ENCODE assay signal across 14 cellular contexts in the genomic region with DNA sequence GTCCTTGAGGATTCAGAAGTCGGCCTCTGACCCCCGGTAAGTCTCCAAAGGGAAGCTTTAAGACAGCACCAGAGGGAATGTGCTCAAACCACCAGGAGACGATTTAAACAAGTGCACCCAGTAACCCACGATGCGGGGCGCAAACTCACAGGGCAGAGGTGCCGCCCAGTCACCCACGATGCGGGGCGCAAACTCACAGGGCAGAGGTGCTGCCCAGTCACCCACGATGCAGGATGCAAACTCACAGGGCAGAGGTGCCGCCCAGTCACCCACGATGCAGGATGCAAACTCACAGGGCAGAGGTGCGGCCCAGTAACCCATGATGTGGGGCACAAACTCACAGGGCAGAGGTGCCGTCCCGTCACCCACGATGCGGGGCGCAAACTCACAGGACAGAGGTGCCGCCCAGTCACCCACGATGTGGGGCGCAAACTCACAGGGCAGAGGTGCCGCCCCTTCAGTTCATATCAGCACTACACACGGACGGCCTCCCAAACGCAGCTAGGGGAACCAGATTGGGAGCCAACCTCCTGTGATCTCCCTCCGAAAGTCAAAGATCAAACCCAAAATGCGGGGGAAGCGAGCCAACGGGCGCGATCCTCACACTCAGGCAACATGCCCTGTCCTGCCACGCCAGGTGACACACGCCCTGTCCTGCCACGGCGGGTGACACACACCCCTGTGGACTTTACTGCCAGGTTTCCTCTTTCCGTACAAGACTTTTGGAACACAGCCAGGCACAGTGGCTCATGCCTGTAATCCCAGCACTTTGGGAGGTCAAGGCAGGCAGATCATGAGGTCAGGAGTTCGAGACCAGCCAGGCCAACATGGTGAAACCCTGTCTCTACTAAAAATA. TPM values are rescaled to one million over a fixed set of nuclear protein-coding genes. Genes with fewer than 3 reads are reported as not detected.
DNase-seq lines count a peak whose midpoint lies in the region; ATAC-seq and TF ChIP-seq lines count a peak whose summit lies in the region.
"Had no signal": no experiment of that assay in that cellular context is flagged by ENCODE, and none has a peak within 500 bp of the region (broad histone marks: within the 10 kb centered on the region; RNA-seq: fewer than 3 reads in every experiment).

No MANE protein-coding gene starts in this region.

- TF ChIP-seq CTCF in Caco-2 (IDR thresholded peaks at IDR 0.05; ENCODE audit: insufficient read depth in 1 of 2, low read depth in 1 of 2, low read length in 1 of 2, severe bottlenecking in 1 of 2, unreplicated experiment in 1 of 2) (no peak), nephron progenitor cell (IDR thresholded peaks at IDR 0.05) (no peak)

- CTCF ChIA-PET in Caco-2 (lab: Charles Lee) = no interaction called here

- H3K27me3 Mint-ChIP-seq in Caco-2 (ENCODE audit: insufficient read depth, unreplicated experiment) (no peaks in the 10 kb centered on the region), IgD-negative memory B cell (peaks cover 36% of the 10 kb centered on the region), nephron progenitor cell (ENCODE audit: low read depth, poor library complexity) (peaks cover 51% of the 10 kb centered on the region)

- H3K27ac Mint-ChIP-seq in Caco-2 (ENCODE audit: unreplicated experiment) (peak overlapping the region; percentile 90), IgD-negative memory B cell (no peak overlapping the region), nephron progenitor cell (no peak overlapping the region)

- H3K4me3 ChIP-seq in Caco-2 (ENCODE audit: low read depth, low read length) = no peak overlapping the region
- H3K4me3 ChIP-seq: tibial artery had no signal

- H3K9me3 Mint-ChIP-seq in Caco-2 (ENCODE audit: unreplicated experiment) (no peaks in the 10 kb centered on the region), IgD-negative memory B cell (peaks cover 0 to 2% (median 0%) of the 10 kb centered on the region in 3 donors), nephron progenitor cell (no peaks in the 10 kb centered on the region)

- ATAC-seq in HG02852 (IDR thresholded peaks at IDR 0.05; ENCODE audit: unreplicated experiment) (no peak), HG03159 (IDR thresholded peaks at IDR 0.05; ENCODE audit: unreplicated experiment) (no peak)
- ATAC-seq: HCT116 had no signal

- H3K36me3 ChIP-seq in Caco-2 (ENCODE audit: control insufficient read depth, insufficient read depth, low read length) = no peaks in the 10 kb centered on the region
- H3K36me3 ChIP-seq: tibial artery had no signal

- no peaks in the 10 kb centered on the region for H3K27me3 ChIP-seq in Caco-2 (replicated peaks; ENCODE audit: control insufficient read depth, insufficient read depth, low read length)

- intact Hi-C loops in Caco-2 (cut with micrococcal nuclease; ENCODE audit: unreplicated experiment) = no loop called here

- no peaks in the 10 kb centered on the region for H3K9me3 ChIP-seq in Caco-2
- H3K9me3 ChIP-seq: tibial artery had no signal

- no TSS peak for BruUV-seq in Caco-2 (replicated peaks; lab: Mats Ljungman, UMichigan)

- H3K36me3 Mint-ChIP-seq in Caco-2 (ENCODE audit: insufficient read depth, unreplicated experiment) = peaks cover 10% of the 10 kb centered on the region
- H3K36me3 Mint-ChIP-seq in IgD-negative memory B cell = no peaks in the 10 kb centered on the region
- H3K36me3 Mint-ChIP-seq in nephron progenitor cell (ENCODE audit: low read depth) = peaks cover 8% of the 10 kb centered on the region

- H3K4me3 Mint-ChIP-seq in Caco-2 (ENCODE audit: unreplicated experiment) (peak overlapping the region; percentile 96), IgD-negative memory B cell (peak overlapping the region in 3 of 4 donors; percentile 54 to 83 (median 66)), nephron progenitor cell (peak overlapping the region; percentile 76)

- H3K4me1 ChIP-seq in Caco-2 = peaks cover 9% of the 10 kb centered on the region

- POLR2A ChIA-PET in Caco-2 (lab: Charles Lee) = no interaction called here

- H3K4me1 Mint-ChIP-seq in Caco-2 (ENCODE audit: low read depth, unreplicated experiment) = peaks cover 6% of the 10 kb centered on the region
- peaks cover 5 to 17% (median 15%) of the 10 kb centered on the region in 3 donors for H3K4me1 Mint-ChIP-seq in IgD-negative memory B cell
- H3K4me1 Mint-ChIP-seq in nephron progenitor cell = peaks cover 44% of the 10 kb centered on the region

- DNase-seq in Caco-2 = no peak
- DNase-seq in ecto neural progenitor cell (ENCODE audit: low spot score) = peak; percentile 45
- DNase-seq in nephron progenitor cell = no peak
- DNase-seq in NCI-H446 treated with DMSO at 0.1 percent for 48 hours (lab: John Stamatoyannopoulos, UW) = no peak
- DNase-seq in foreskin melanocyte = no peak
- DNase-seq: aorta; effector CD8-positive, alpha-beta T cell; NCI-H446; occipital lobe; tibial artery had no signal

RNA-seq across cellular contexts. Expression of gene PPP2R3B, which starts 11.3 kb away (rescaled TPM):
- 57.9 and 71.3 TPM in 2 replicates for total RNA-seq in Caco-2 (2022)
- polyA plus RNA-seq in IgD-negative memory B cell = 9.2 TPM

RNA-seq across cellular contexts. Expression of gene GTPBP6, which starts 56.8 kb away (rescaled TPM):
- 72.4 and 75.0 TPM in 2 replicates for total RNA-seq in Caco-2 (2022)
- 40.8 TPM for polyA plus RNA-seq in IgD-negative memory B cell
